In the genomic region with DNA sequence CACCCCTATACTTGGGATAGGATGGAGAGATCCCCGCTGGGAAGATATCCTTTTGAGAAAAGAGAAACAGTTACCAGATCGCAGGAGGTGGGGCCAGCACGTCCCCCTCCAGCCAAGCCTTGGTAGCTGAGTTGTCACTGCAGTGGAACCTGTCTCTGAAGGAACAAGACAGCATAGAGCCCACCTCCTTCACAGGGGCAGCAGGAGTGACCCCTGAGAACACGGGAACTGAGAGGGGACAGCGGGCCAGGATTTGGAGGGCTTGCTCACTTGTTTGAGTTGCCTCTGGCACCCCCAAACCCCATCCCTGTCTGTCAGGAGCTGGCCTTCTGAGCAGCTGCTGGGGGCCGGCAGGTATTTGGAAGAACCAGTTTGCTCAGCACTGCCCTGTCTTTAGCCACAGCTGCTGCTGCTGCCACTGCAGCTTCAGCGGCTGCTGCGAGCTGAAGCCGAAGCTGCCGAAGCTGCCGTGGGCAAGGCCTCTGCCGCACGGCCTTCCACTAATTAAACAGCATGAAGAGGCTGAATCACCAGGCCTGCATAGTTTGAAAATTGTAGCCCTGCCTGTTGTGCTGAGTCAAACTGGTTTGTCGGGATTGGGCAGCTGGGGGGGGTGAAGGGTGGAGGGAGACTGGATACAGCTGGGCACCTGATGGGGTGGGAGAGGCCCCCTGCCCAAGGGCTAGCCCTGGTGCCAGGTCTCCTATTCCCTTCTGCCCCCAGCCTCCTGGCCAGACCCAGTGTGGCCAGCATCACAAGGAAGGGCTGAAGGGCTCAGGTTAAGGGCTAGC, we compare ENCODE assay signal across 8 cellular contexts. TPM values are rescaled to one million over a fixed set of nuclear protein-coding genes. Genes with fewer than 3 reads are reported as not detected.
DNase-seq lines count a peak whose midpoint lies in the region; ATAC-seq and TF ChIP-seq lines count a peak whose summit lies in the region.

No MANE protein-coding gene starts in this region.

- H3K4me3 ChIP-seq in AG04450 (ENCODE audit: low read depth, low read length) (peak overlapping the region; percentile 13), brain microvascular endothelial cell (ENCODE audit: low read depth, low read length) (no peak overlapping the region), mucosa of descending colon (no peak overlapping the region), psoas muscle (no peak overlapping the region)

- peak overlapping the region; percentile 90 for H3K27ac ChIP-seq in AG04450 (ENCODE audit: low read depth, low read length)
- no peak overlapping the region for H3K27ac ChIP-seq in brain microvascular endothelial cell
- H3K27ac ChIP-seq in psoas muscle = no peak overlapping the region

- intact Hi-C loops in mucosa of descending colon (cut with DNase I, micrococcal nuclease) = loop anchor here in 1 of 2 donors (5.0 kb wide), 1 partner anchor 147 kb away; a partner anchor contains a TSS
- intact Hi-C loops in psoas muscle (cut with DNase I) = loop anchor here in 1 of 2 donors (5.0 kb wide), 1 partner anchor 92 kb away; no protein-coding TSS in a partner anchor

- POLR2A ChIA-PET in AG04450 (lab: Yijun Ruan, JAX) = interaction anchor here (0.6 to 1.3 kb wide), 9 partner anchors 71 to 267 kb away, joined by 3 to 7 read pairs (median 3); a partner anchor contains a TSS

- H3K27me3 ChIP-seq in AG04450 (ENCODE audit: control insufficient read depth, insufficient read depth, low read length) (peaks cover 2% of the 10 kb centered on the region), brain microvascular endothelial cell (replicated peaks) (peaks cover 23% of the 10 kb centered on the region), psoas muscle (ENCODE audit: insufficient read depth in 3 of 3, low read length in 2 of 3) (peaks cover 0 to 16% (median 4%) of the 10 kb centered on the region in 3 donors)

- peak; percentile 38 for TF ChIP-seq RAD21 in Ishikawa (IDR thresholded peaks at IDR 0.05; ENCODE audit: low read depth)

- in situ Hi-C loops in brain microvascular endothelial cell (cut with HindIII; ENCODE audit: low pct_ligation_motif_present, low sequenced_read_pairs) = no loop called here

- H3K9me3 ChIP-seq in AG04450 (ENCODE audit: control insufficient read depth, insufficient read depth, low read length) (no peaks in the 10 kb centered on the region; the same call in 1 of the 2 replicates), mucosa of descending colon (no peaks in the 10 kb centered on the region), psoas muscle (no peaks in the 10 kb centered on the region)

- peak; percentile 38 for ATAC-seq in mucosa of descending colon
- ATAC-seq in GM19463 (IDR thresholded peaks at IDR 0.05; ENCODE audit: unreplicated experiment) = no peak
- no peak for ATAC-seq in psoas muscle
- no peak for ATAC-seq in HG03196 (IDR thresholded peaks at IDR 0.05; ENCODE audit: unreplicated experiment)

- CTCF ChIA-PET in AG04450 (lab: Charles Lee) = interaction anchor here (0.5 to 3.0 kb wide), 4 partner anchors 160 to 235 kb away, joined by 3 to 14 read pairs (median 6); no protein-coding TSS in a partner anchor

- peaks cover 54% of the 10 kb centered on the region for H3K4me1 ChIP-seq in mucosa of descending colon (ENCODE audit: low read depth)
- peaks cover 6% of the 10 kb centered on the region for H3K4me1 ChIP-seq in psoas muscle

- 52 to 59% (median 54%) methylated on average over 14 of the region's 14 CpGs for WGBS in psoas muscle, 3 donors

- peak; percentile 78 for TF ChIP-seq EP300 in Ishikawa (IDR thresholded peaks at IDR 0.05; ENCODE audit: borderline replicate concordance)

- DNase-seq in AG04450 (ENCODE audit: low read depth, low spot score) (peak; percentile 76), brain microvascular endothelial cell (peak; percentile 39), mucosa of descending colon (peak; percentile 78 to 83 (median 79)), psoas muscle (no peak), NCI-H1930 (lab: John Stamatoyannopoulos, UW) (no peak)

- no peak for TF ChIP-seq CTCF in AG04450 (IDR thresholded peaks at IDR 0.05; ENCODE audit: low read depth, low read length)
- TF ChIP-seq CTCF in brain microvascular endothelial cell (IDR thresholded peaks at IDR 0.05; ENCODE audit: low read depth, low read length, missing control alignments) = no peak
- TF ChIP-seq CTCF in mucosa of descending colon (IDR thresholded peaks at IDR 0.05) = no peak
- TF ChIP-seq CTCF in psoas muscle (IDR thresholded peaks at IDR 0.05) = no peak

- H3K36me3 ChIP-seq in brain microvascular endothelial cell (replicated peaks) (no peaks in the 10 kb centered on the region), mucosa of descending colon (ENCODE audit: low read depth) (no peaks in the 10 kb centered on the region), psoas muscle (ENCODE audit: insufficient read depth in 1 of 2, low read depth in 1 of 2) (no peaks in the 10 kb centered on the region)

TF ChIP-seq in Ishikawa, 13 proteins besides CTCF, POLR2A, EP300 and RAD21:
- TF ChIP-seq, protein P1, sequence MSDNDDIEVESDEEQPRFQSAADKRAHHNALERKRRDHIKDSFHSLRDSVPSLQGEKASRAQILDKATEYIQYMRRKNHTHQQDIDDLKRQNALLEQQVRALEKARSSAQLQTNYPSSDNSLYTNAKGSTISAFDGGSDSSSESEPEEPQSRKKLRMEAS (IDR thresholded peaks at IDR 0.05) = peak; percentile 91
- TF ChIP-seq FOXM1 (IDR thresholded peaks at IDR 0.05; ENCODE audit: borderline replicate concordance, low read depth) (peak; percentile 95), CEBPB (IDR thresholded peaks at IDR 0.05) (peak; percentile 55; the same call in 1 of the 2 replicates), ZBTB7A (IDR thresholded peaks at IDR 0.05; ENCODE audit: low read depth) (peak; percentile 98), NFIC (IDR thresholded peaks at IDR 0.05) (peak; percentile 72), EGR1 (IDR thresholded peaks at IDR 0.05) (no peak), CREB1 (IDR thresholded peaks at IDR 0.05; ENCODE audit: low read depth) (0 out of 2 replicates have a peak, but pooled peaks have one; percentile 16), TAF1 (IDR thresholded peaks at IDR 0.05; ENCODE audit: low read depth) (no peak; the same call in 1 of the 2 replicates), TEAD4 (IDR thresholded peaks at IDR 0.05) (peak; percentile 88), TCF12 (IDR thresholded peaks at IDR 0.05; ENCODE audit: low read depth) (peak; percentile 92), YY1 (IDR thresholded peaks at IDR 0.05; ENCODE audit: low read depth) (peak; percentile 67; the same call in 1 of the 2 replicates)
- TF ChIP-seq, protein P2, sequence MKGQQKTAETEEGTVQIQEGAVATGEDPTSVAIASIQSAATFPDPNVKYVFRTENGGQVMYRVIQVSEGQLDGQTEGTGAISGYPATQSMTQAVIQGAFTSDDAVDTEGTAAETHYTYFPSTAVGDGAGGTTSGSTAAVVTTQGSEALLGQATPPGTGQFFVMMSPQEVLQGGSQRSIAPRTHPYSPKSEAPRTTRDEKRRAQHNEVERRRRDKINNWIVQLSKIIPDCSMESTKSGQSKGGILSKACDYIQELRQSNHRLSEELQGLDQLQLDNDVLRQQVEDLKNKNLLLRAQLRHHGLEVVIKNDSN (IDR thresholded peaks at IDR 0.05) = peak; percentile 61
- TF ChIP-seq, protein P3, sequence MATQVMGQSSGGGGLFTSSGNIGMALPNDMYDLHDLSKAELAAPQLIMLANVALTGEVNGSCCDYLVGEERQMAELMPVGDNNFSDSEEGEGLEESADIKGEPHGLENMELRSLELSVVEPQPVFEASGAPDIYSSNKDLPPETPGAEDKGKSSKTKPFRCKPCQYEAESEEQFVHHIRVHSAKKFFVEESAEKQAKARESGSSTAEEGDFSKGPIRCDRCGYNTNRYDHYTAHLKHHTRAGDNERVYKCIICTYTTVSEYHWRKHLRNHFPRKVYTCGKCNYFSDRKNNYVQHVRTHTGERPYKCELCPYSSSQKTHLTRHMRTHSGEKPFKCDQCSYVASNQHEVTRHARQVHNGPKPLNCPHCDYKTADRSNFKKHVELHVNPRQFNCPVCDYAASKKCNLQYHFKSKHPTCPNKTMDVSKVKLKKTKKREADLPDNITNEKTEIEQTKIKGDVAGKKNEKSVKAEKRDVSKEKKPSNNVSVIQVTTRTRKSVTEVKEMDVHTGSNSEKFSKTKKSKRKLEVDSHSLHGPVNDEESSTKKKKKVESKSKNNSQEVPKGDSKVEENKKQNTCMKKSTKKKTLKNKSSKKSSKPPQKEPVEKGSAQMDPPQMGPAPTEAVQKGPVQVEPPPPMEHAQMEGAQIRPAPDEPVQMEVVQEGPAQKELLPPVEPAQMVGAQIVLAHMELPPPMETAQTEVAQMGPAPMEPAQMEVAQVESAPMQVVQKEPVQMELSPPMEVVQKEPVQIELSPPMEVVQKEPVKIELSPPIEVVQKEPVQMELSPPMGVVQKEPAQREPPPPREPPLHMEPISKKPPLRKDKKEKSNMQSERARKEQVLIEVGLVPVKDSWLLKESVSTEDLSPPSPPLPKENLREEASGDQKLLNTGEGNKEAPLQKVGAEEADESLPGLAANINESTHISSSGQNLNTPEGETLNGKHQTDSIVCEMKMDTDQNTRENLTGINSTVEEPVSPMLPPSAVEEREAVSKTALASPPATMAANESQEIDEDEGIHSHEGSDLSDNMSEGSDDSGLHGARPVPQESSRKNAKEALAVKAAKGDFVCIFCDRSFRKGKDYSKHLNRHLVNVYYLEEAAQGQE (IDR thresholded peaks at IDR 0.05; ENCODE audit: low read depth) = no peak

RNA-seq across cellular contexts. Expression of a gene that starts 4.0 kb away (rescaled TPM):
- polyA plus RNA-seq in AG04450 (2011; rRNA removed) = 1.9 TPM in 2 replicates
- 5.9 and 6.5 TPM in 2 replicates for polyA minus RNA-seq in AG04450 (2011; rRNA and poly(A)+ RNA removed)
- 10 to 100 TPM; 14.1 to 57.2 (median 33.6) TPM for total RNA-seq in mucosa of descending colon
- total RNA-seq in psoas muscle = 1 to 10 TPM in 2 of 4 donors, under 1 TPM in 2; 0.34 to 1.6 (median 0.92) TPM
- under 1 TPM; 0.08 to 0.69 (median 0.36) TPM for polyA plus RNA-seq in psoas muscle

Comparison
In these comparisons a context has a peak if more than half of its experiments do, and no peak if none do; other contexts are left out.
1. DNase-seq: peak in AG04450 (single experiment), brain microvascular endothelial cell (single experiment) and mucosa of descending colon (3 of 3); none in psoas muscle (0 of 2) and NCI-H1930 (0 of 2).
2. RNA of a gene that starts 4.0 kb away (total RNA-seq): 14.1 to 57.2 TPM in mucosa of descending colon; 0.34 to 1.6 TPM in psoas muscle; every median in the first group is over 4 times any median in the second.